ENCODE assay signal across 29 cellular contexts in the genomic region with DNA sequence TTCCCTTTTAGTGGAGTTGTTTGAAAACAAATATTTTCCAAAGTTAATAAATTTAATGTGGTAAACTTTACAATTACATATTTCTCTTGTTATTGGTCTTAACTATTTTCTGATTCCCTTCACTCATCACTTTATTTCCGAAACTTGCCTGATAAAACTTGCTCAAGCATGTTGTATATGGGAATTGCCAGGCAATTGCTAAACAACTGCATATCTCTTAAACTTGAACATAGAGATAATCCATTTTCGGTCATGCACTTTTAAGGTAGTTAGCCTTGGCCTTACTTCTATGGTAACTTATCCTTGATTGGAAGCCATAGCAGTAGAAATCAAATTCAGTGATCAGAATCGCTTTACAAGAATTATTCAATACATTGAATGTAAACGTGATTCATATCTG.
DNase-seq lines count a peak whose midpoint lies in the region; ATAC-seq and TF ChIP-seq lines count a peak whose summit lies in the region.
"Had no signal": no experiment of that assay in that cellular context is flagged by ENCODE, and none has a peak within 500 bp of the region (broad histone marks: within the 10 kb centered on the region; RNA-seq: fewer than 3 reads in every experiment).

No MANE protein-coding gene starts in this region.

- H3K9me3 ChIP-seq in HUES64 (ENCODE audit: insufficient read depth, low read depth, low read length): peaks cover 3% of the 10 kb centered on the region; the same call in 1 of the 2 replicates
- H3K9me3 ChIP-seq in smooth muscle cell (replicated peaks; ENCODE audit: low read depth): no peaks in the 10 kb centered on the region
- H3K9me3 ChIP-seq: lower lobe of right lung, MG63, neutrophil, Peyer's patch, SJSA1, thoracic aorta had no signal

- no peaks in the 10 kb centered on the region for H3F3A ChIP-seq in smooth muscle cell (ENCODE audit: low read depth)

- H3K9ac ChIP-seq in HUES64 (ENCODE audit: low read depth, low read length): no peak overlapping the region
- no peak overlapping the region for H3K9ac ChIP-seq in smooth muscle cell (ENCODE audit: low read depth)

- no peak overlapping the region for H3K4me3 ChIP-seq in HUES64 (ENCODE audit: low read length)
- H3K4me3 ChIP-seq in smooth muscle cell: no peak overlapping the region
- H3K4me3 ChIP-seq: K562, lower lobe of right lung, MG63, Peyer's patch, SJSA1, thoracic aorta had no signal

- H3K79me2 ChIP-seq in smooth muscle cell (ENCODE audit: low read depth): no peaks in the 10 kb centered on the region

- H3K4me3 Mint-ChIP-seq in MCF 10A (ENCODE audit: unreplicated experiment) (no peak overlapping the region), natural killer cell (no peak overlapping the region)
- no peak overlapping the region for H3K4me3 Mint-ChIP-seq in naive thymus-derived CD8-positive, alpha-beta T cell
- H3K4me3 Mint-ChIP-seq: activated CD4-positive, alpha-beta memory T cell treated with anti-CD3 and anti-CD28 coated beads, Interleukin-2, amount 10 ng/mL, durations not matched to agents 7 days and 5 days; activated T-helper 17 cell treated with anti-CD3 and anti-CD28 coated beads, Interleukin-2, amount 50 U/mL, for 72 hours; CD4-positive, CD25-positive, alpha-beta regulatory T cell had no signal

- intact Hi-C loops in MCF 10A (cut with micrococcal nuclease): no loop called here
- intact Hi-C loops in natural killer cell (cut with micrococcal nuclease): no loop called here

- no peak overlapping the region for H3K4me2 ChIP-seq in smooth muscle cell

- BruUV-seq in MCF 10A (replicated peaks; lab: Mats Ljungman, UMichigan): no TSS peak

- H3K4me1 Mint-ChIP-seq in MCF 10A (ENCODE audit: insufficient read depth, unreplicated experiment) (peaks cover 12% of the 10 kb centered on the region), natural killer cell (no peaks in the 10 kb centered on the region)
- peaks cover 0 to 2% (median 0%) of the 10 kb centered on the region in 4 donors for H3K4me1 Mint-ChIP-seq in naive thymus-derived CD8-positive, alpha-beta T cell
- H3K4me1 Mint-ChIP-seq: activated CD4-positive, alpha-beta memory T cell treated with anti-CD3 and anti-CD28 coated beads, Interleukin-2, amount 10 ng/mL, durations not matched to agents 7 days and 5 days; activated T-helper 17 cell treated with anti-CD3 and anti-CD28 coated beads, Interleukin-2, amount 50 U/mL, for 72 hours; CD4-positive, CD25-positive, alpha-beta regulatory T cell had no signal

- TF ChIP-seq CTCF in MCF 10A (IDR thresholded peaks at IDR 0.05; ENCODE audit: unreplicated experiment) (no peak), foreskin keratinocyte (conservative IDR thresholded peaks at IDR 0.05) (no peak), smooth muscle cell (IDR thresholded peaks at IDR 0.05; ENCODE audit: borderline replicate concordance, insufficient read depth, poor library complexity, severe bottlenecking) (no peak), natural killer cell (IDR thresholded peaks at IDR 0.05) (no peak)

- H4K20me1 ChIP-seq in smooth muscle cell (ENCODE audit: low read depth): no peaks in the 10 kb centered on the region

- H3K27ac ChIP-seq in HUES64 (ENCODE audit: low read depth, low read length) (peak overlapping the region; percentile 21; the same call in 1 of the 2 replicates), foreskin keratinocyte (peak overlapping the region; percentile 75), smooth muscle cell (ENCODE audit: low read depth) (no peak overlapping the region)
- H3K27ac ChIP-seq: lower lobe of right lung, neutrophil, Peyer's patch, SJSA1, thoracic aorta had no signal

- ATAC-seq in foreskin keratinocyte: peak; percentile 28
- ATAC-seq in HG02884 (IDR thresholded peaks at IDR 0.05; ENCODE audit: unreplicated experiment): no peak
- ATAC-seq in natural killer cell: no peak
- no peak for ATAC-seq in naive thymus-derived CD8-positive, alpha-beta T cell
- ATAC-seq: activated T-helper 17 cell treated with anti-CD3 and anti-CD28 coated beads, Interleukin-2, amount 50 U/mL, for 72 hours; K562; lower lobe of right lung had no signal

- H3K4me1 ChIP-seq in HUES64 (ENCODE audit: insufficient read depth, low read length) (peaks cover 22% of the 10 kb centered on the region; the same call in 1 of the 2 replicates), foreskin keratinocyte (peaks cover 26% of the 10 kb centered on the region), smooth muscle cell (ENCODE audit: low read depth) (peaks cover 8% of the 10 kb centered on the region)
- H3K4me1 ChIP-seq: Peyer's patch, SJSA1 had no signal

- DNase-seq in MCF 10A (ENCODE audit: unreplicated experiment): no peak
- DNase-seq in foreskin keratinocyte: peak; percentile 77 to 86
- DNase-seq in smooth muscle cell (lab: John Stamatoyannopoulos, UW; ENCODE audit: unreplicated experiment): no peak
- DNase-seq in medulla oblongata (ENCODE audit: extremely low spot score): no peak
- DNase-seq in natural killer cell: no peak
- DNase-seq in naive thymus-derived CD8-positive, alpha-beta T cell: no peak
- DNase-seq: activated CD4-positive, alpha-beta memory T cell treated with anti-CD3 and anti-CD28 coated beads, Interleukin-2, amount 10 ng/mL, durations not matched to agents 7 days and 5 days; activated CD4-positive, CD25-positive, alpha-beta regulatory T cell treated with anti-CD3 and anti-CD28 coated beads, Interleukin-2, amount 50 U/mL, for 72 hours; activated CD8-positive, alpha-beta memory T cell treated with anti-CD3 and anti-CD28 coated beads, Interleukin-2, amount 50 U/mL, for 48 hours; activated naive CD4-positive, alpha-beta T cell treated with anti-CD3 and anti-CD28 coated beads, Interleukin-2, amount 50 U/mL, for 16 hours; anterior cingulate cortex; caudate nucleus; CD4-positive, CD25-positive, alpha-beta regulatory T cell; cortex of kidney; glutamatergic neuron; GOT3; lower lobe of right lung; NCI-H1105 treated with DMSO at 0.1 percent for 48 hours; NCI-H2029; Peyer's patch; stimulated activated naive CD4-positive, alpha-beta T cell treated with Interleukin-2 at 50 U/mL for 16 hours had no signal

- CTCF ChIA-PET in MCF 10A (lab: Yijun Ruan, JAX): no interaction called here

- no peaks in the 10 kb centered on the region for H3K27me3 ChIP-seq in HUES64 (ENCODE audit: insufficient read depth, low read length)
- no peaks in the 10 kb centered on the region for H3K27me3 ChIP-seq in foreskin keratinocyte
- no peaks in the 10 kb centered on the region for H3K27me3 ChIP-seq in smooth muscle cell (ENCODE audit: low read depth)
- H3K27me3 ChIP-seq: MG63, Peyer's patch, SJSA1 had no signal

- POLR2A ChIA-PET in MCF 10A (lab: Yijun Ruan, JAX): interaction anchor here (0.6 to 1.5 kb wide), 2 partner anchors 9 to 12 kb away, joined by 3 to 9 read pairs; no protein-coding TSS in a partner anchor
- POLR2A ChIA-PET in naive thymus-derived CD8-positive, alpha-beta T cell (lab: Charles Lee): no interaction called here

- H2AFZ ChIP-seq in smooth muscle cell (ENCODE audit: low read depth): peak overlapping the region; percentile 17

- no peaks in the 10 kb centered on the region for H3K36me3 Mint-ChIP-seq in MCF 10A (ENCODE audit: insufficient read depth, unreplicated experiment)
- no peaks in the 10 kb centered on the region for H3K36me3 Mint-ChIP-seq in natural killer cell
- no peaks in the 10 kb centered on the region for H3K36me3 Mint-ChIP-seq in naive thymus-derived CD8-positive, alpha-beta T cell
- H3K36me3 Mint-ChIP-seq: CD4-positive, CD25-positive, alpha-beta regulatory T cell had no signal

- H3K36me3 ChIP-seq in HUES64 (ENCODE audit: insufficient read depth, low read length): no peaks in the 10 kb centered on the region
- no peaks in the 10 kb centered on the region for H3K36me3 ChIP-seq in smooth muscle cell (ENCODE audit: low read depth)
- H3K36me3 ChIP-seq: lower lobe of right lung, MG63, neutrophil, Peyer's patch, SJSA1, thoracic aorta had no signal

- H3K27me3 Mint-ChIP-seq in MCF 10A (ENCODE audit: insufficient read depth, unreplicated experiment) (no peaks in the 10 kb centered on the region), natural killer cell (ENCODE audit: low read depth in 2 of 2) (no peaks in the 10 kb centered on the region)
- peaks cover 0 to 11% (median 3%) of the 10 kb centered on the region in 5 donors for H3K27me3 Mint-ChIP-seq in naive thymus-derived CD8-positive, alpha-beta T cell
- H3K27me3 Mint-ChIP-seq: CD4-positive, CD25-positive, alpha-beta regulatory T cell had no signal

- H3K27ac Mint-ChIP-seq in MCF 10A (ENCODE audit: low read depth, unreplicated experiment) (peak overlapping the region; percentile 75), natural killer cell (no peak overlapping the region)
- H3K27ac Mint-ChIP-seq in naive thymus-derived CD8-positive, alpha-beta T cell: no peak overlapping the region
- H3K27ac Mint-ChIP-seq: activated CD4-positive, alpha-beta memory T cell treated with anti-CD3 and anti-CD28 coated beads, Interleukin-2, amount 10 ng/mL, durations not matched to agents 7 days and 5 days; activated T-helper 17 cell treated with anti-CD3 and anti-CD28 coated beads, Interleukin-2, amount 50 U/mL, for 72 hours; CD4-positive, CD25-positive, alpha-beta regulatory T cell had no signal

- 93% methylated on average over 4 of the region's 4 CpGs for WGBS in HUES64
- 88% methylated on average over 4 of the region's 4 CpGs for WGBS in smooth muscle cell (ENCODE audit: low lambda C conversion rate)

- peaks cover 7% of the 10 kb centered on the region for H3K9me3 Mint-ChIP-seq in MCF 10A (ENCODE audit: unreplicated experiment)
- H3K9me3 Mint-ChIP-seq in natural killer cell: peaks cover 2 to 7% of the 10 kb centered on the region in 2 donors
- no peaks in the 10 kb centered on the region for H3K9me3 Mint-ChIP-seq in naive thymus-derived CD8-positive, alpha-beta T cell
- H3K9me3 Mint-ChIP-seq: activated CD4-positive, alpha-beta memory T cell treated with anti-CD3 and anti-CD28 coated beads, Interleukin-2, amount 10 ng/mL, durations not matched to agents 7 days and 5 days; activated T-helper 17 cell treated with anti-CD3 and anti-CD28 coated beads, Interleukin-2, amount 50 U/mL, for 72 hours had no signal

Comparison
In these comparisons a context has a peak if more than half of its experiments do, and no peak if none do; other contexts are left out.
1. DNase-seq: peak in foreskin keratinocyte (2 of 2); none in MCF 10A (single experiment), smooth muscle cell (single experiment), medulla oblongata (single experiment), natural killer cell (single experiment) and naive thymus-derived CD8-positive, alpha-beta T cell (0 of 10).